23 cellular contexts compared by ENCODE assay signal in genomic region chr3:24709921-24710320, GRCh38.
"Had no signal": no experiment of that assay in that cellular context is flagged by ENCODE, and none has a peak within 500 bp of the region (broad histone marks: within the 10 kb centered on the region; RNA-seq: fewer than 3 reads in every experiment).

No MANE protein-coding gene starts in this region.

- H3K27me3 Mint-ChIP-seq: central memory CD8-positive, alpha-beta T cell; dendritic cell treated with granulocyte-macrophage colony-stimulating factor and Interleukin-4, amounts not matched to agents 40 ng/mL and 50 ng/mL, for 4 days; stimulated activated naive CD8-positive, alpha-beta T cell treated with anti-CD3 and anti-CD28 coated beads, Interleukin-15, amount 100 ng/mL, for 72 hours had no signal

- H3K36me3 ChIP-seq: cardiac muscle cell, colonic mucosa, left ventricle myocardium inferior, lower lobe of right lung, ovary, thyroid gland, vagina had no signal

- H3K9me3 Mint-ChIP-seq: dendritic cell treated with granulocyte-macrophage colony-stimulating factor and Interleukin-4, amounts not matched to agents 40 ng/mL and 50 ng/mL, for 4 days; endodermal cell; stimulated activated naive CD8-positive, alpha-beta T cell treated with anti-CD3 and anti-CD28 coated beads, Interleukin-15, amount 100 ng/mL, for 72 hours had no signal

- H3K4me3 Mint-ChIP-seq: central memory CD8-positive, alpha-beta T cell; dendritic cell treated with granulocyte-macrophage colony-stimulating factor and Interleukin-4, amounts not matched to agents 40 ng/mL and 50 ng/mL, for 4 days; endodermal cell; naive thymus-derived CD8-positive, alpha-beta T cell; stimulated activated naive CD8-positive, alpha-beta T cell treated with anti-CD3 and anti-CD28 coated beads, Interleukin-15, amount 100 ng/mL, for 72 hours had no signal

- ATAC-seq: left colon; lower lobe of right lung; naive thymus-derived CD8-positive, alpha-beta T cell; right cardiac atrium; stimulated activated naive CD8-positive, alpha-beta T cell treated with anti-CD3 and anti-CD28 coated beads, Interleukin-15, amount 100 ng/mL, for 72 hours had no signal

- H3K4me3 ChIP-seq: cardiac muscle cell, colonic mucosa, left ventricle myocardium inferior, lower lobe of right lung, ovary, thyroid gland, vagina had no signal

- H3K9me3 ChIP-seq: colonic mucosa, left ventricle myocardium inferior, lower lobe of right lung, ovary, thyroid gland, vagina had no signal

- DNase-seq: colonic mucosa; effector CD8-positive, alpha-beta T cell; endodermal cell; kidney; left colon; left ventricle myocardium inferior; lower lobe of right lung; naive thymus-derived CD8-positive, alpha-beta T cell; occipital lobe; ovary; right cardiac atrium; small intestine; stimulated activated CD4-positive, alpha-beta T cell treated with anti-CD3 and anti-CD28 coated beads, Interleukin-15, amount 100 ng/mL, for 24 hours; stimulated activated CD4-positive, alpha-beta T cell treated with anti-CD3 and anti-CD28 coated beads, Interleukin-4, amount 100 ng/mL, for 1 hour; stimulated activated CD8-positive, alpha-beta memory T cell treated with anti-CD3 and anti-CD28 coated beads, Interleukin-4, amount 100 ng/mL, for 48 hours; stimulated activated naive CD4-positive, alpha-beta T cell; stimulated activated naive CD8-positive, alpha-beta T cell treated with anti-CD3 and anti-CD28 coated beads, Interleukin-15, amount 100 ng/mL, for 72 hours; thyroid gland; trophoblast cell had no signal

- H3K36me3 Mint-ChIP-seq: naive thymus-derived CD8-positive, alpha-beta T cell had no signal

- H3K4me1 Mint-ChIP-seq: central memory CD8-positive, alpha-beta T cell; endodermal cell; naive thymus-derived CD8-positive, alpha-beta T cell; stimulated activated naive CD8-positive, alpha-beta T cell treated with anti-CD3 and anti-CD28 coated beads, Interleukin-15, amount 100 ng/mL, for 72 hours had no signal

- H3K27me3 ChIP-seq: cardiac muscle cell, colonic mucosa, ovary, thyroid gland, vagina had no signal

- H3K4me1 ChIP-seq: colonic mucosa, left ventricle myocardium inferior, lower lobe of right lung, thyroid gland, vagina had no signal

- H3K27ac ChIP-seq: cardiac muscle cell, colonic mucosa, left ventricle myocardium inferior, lower lobe of right lung, ovary, thyroid gland, vagina had no signal

- H3K27ac Mint-ChIP-seq: dendritic cell treated with granulocyte-macrophage colony-stimulating factor and Interleukin-4, amounts not matched to agents 40 ng/mL and 50 ng/mL, for 4 days; endodermal cell; naive thymus-derived CD8-positive, alpha-beta T cell; stimulated activated naive CD8-positive, alpha-beta T cell treated with anti-CD3 and anti-CD28 coated beads, Interleukin-15, amount 100 ng/mL, for 72 hours had no signal
